Comparison of ENCODE assay signal across 8 cellular contexts in genomic region chr17:38893612-38894011, GRCh38. TPM values are rescaled to one million over a fixed set of nuclear protein-coding genes. Genes with fewer than 3 reads are reported as not detected.
DNase-seq lines count a peak whose midpoint lies in the region; ATAC-seq and TF ChIP-seq lines count a peak whose summit lies in the region.

No MANE protein-coding gene starts in this region.

- no peak for ATAC-seq in lung (ENCODE audit: insufficient read depth, low FRiP score)
- no peak for ATAC-seq in GM19328 (IDR thresholded peaks at IDR 0.05; ENCODE audit: unreplicated experiment)
- ATAC-seq in GM18520 (IDR thresholded peaks at IDR 0.05; ENCODE audit: unreplicated experiment), result no peak

- 17 to 31% methylated on average over 6 of the region's 6 CpGs for WGBS in lung, 2 donors

- peak overlapping the region; percentile 61 for H3K27ac Mint-ChIP-seq in activated CD4-positive, alpha-beta T cell treated with anti-CD3 and anti-CD28 coated beads, Interleukin-2, amount 10 ng/mL, durations not matched to agents 24 days and 14 days

- peaks cover 0 to 71% of the 10 kb centered on the region in 2 donors for H3K36me3 ChIP-seq in lung (ENCODE audit: control insufficient read depth in 2 of 2, insufficient read depth in 2 of 2, low read length in 2 of 2)
- H3K36me3 ChIP-seq in tibial artery, result peaks cover 31 to 86% (median 46%) of the 10 kb centered on the region in 3 donors

- H3K4me1 ChIP-seq in lung (ENCODE audit: control insufficient read depth in 2 of 2, insufficient read depth in 2 of 2, low read length in 2 of 2), result peaks cover 16 to 47% of the 10 kb centered on the region in 2 donors
- H3K4me1 ChIP-seq in tibial artery, result peaks cover 0 to 91% (median 54%) of the 10 kb centered on the region in 4 donors

- peaks cover 60% of the 10 kb centered on the region for H3K36me3 Mint-ChIP-seq in activated CD4-positive, alpha-beta T cell treated with anti-CD3 and anti-CD28 coated beads, Interleukin-2, amount 10 ng/mL, durations not matched to agents 24 days and 14 days (ENCODE audit: low read depth)

- H3K4me3 ChIP-seq in lung (no peak overlapping the region), tibial artery (no peak overlapping the region)

- H3K9me3 Mint-ChIP-seq in activated CD4-positive, alpha-beta T cell treated with anti-CD3 and anti-CD28 coated beads, Interleukin-2, amount 10 ng/mL, durations not matched to agents 24 days and 14 days, result no peaks in the 10 kb centered on the region

- H3K27ac ChIP-seq in lung (ENCODE audit: low read depth in 1 of 2, low read length in 1 of 2) (peak overlapping the region; percentile 27 to 77), tibial artery (peak overlapping the region; percentile 57 to 77)

- H3K27me3 ChIP-seq in lung (ENCODE audit: control insufficient read depth, insufficient read depth), result no peaks in the 10 kb centered on the region
- H3K27me3 ChIP-seq in tibial artery, result no peaks in the 10 kb centered on the region

- intact Hi-C loops in activated CD4-positive, alpha-beta T cell treated with anti-CD3 and anti-CD28 coated beads, Interleukin-2, amount 10 ng/mL, durations not matched to agents 24 days and 14 days (cut with micrococcal nuclease), result no loop called here
- intact Hi-C loops in tibial artery (cut with DNase I; ENCODE audit: low total_unique reads), result no loop called here

- H3K9me3 ChIP-seq in lung (ENCODE audit: control insufficient read depth in 2 of 2, insufficient read depth in 1 of 2, low read length in 1 of 2), result no peaks in the 10 kb centered on the region
- no peaks in the 10 kb centered on the region for H3K9me3 ChIP-seq in tibial artery

- peak; percentile 73 for DNase-seq in activated CD4-positive, alpha-beta T cell treated with anti-CD3 and anti-CD28 coated beads, Interleukin-2, amount 10 ng/mL, durations not matched to agents 24 days and 14 days
- DNase-seq in activated CD4-positive, alpha-beta T cell treated with anti-CD3 and anti-CD28 coated beads for 1 hour, result no peak
- peak; percentile 81 for DNase-seq in amniotic epithelial cell (ENCODE audit: low read depth)
- DNase-seq in lung (ENCODE audit: low spot score), result no peak
- DNase-seq in tibial artery, result no peak
- DNase-seq in hepatic stellate cell (ENCODE audit: low spot score), result no peak

- peaks cover 69% of the 10 kb centered on the region for H3K4me1 Mint-ChIP-seq in activated CD4-positive, alpha-beta T cell treated with anti-CD3 and anti-CD28 coated beads, Interleukin-2, amount 10 ng/mL, durations not matched to agents 24 days and 14 days

- H3K27me3 Mint-ChIP-seq in activated CD4-positive, alpha-beta T cell treated with anti-CD3 and anti-CD28 coated beads, Interleukin-2, amount 10 ng/mL, durations not matched to agents 24 days and 14 days, result no peaks in the 10 kb centered on the region

- no peak for TF ChIP-seq CTCF in lung (IDR thresholded peaks at IDR 0.05; ENCODE audit: control extremely low read depth, extremely low read depth)
- TF ChIP-seq CTCF in tibial artery (IDR thresholded peaks at IDR 0.05), result no peak

- H3K4me3 Mint-ChIP-seq in activated CD4-positive, alpha-beta T cell treated with anti-CD3 and anti-CD28 coated beads, Interleukin-2, amount 10 ng/mL, durations not matched to agents 24 days and 14 days, result peak overlapping the region; percentile 28

RNA-seq across cellular contexts. Expression of gene LASP1, which starts 23.8 kb away (rescaled TPM):
- total RNA-seq in activated CD4-positive, alpha-beta T cell treated with anti-CD3 and anti-CD28 coated beads, Interleukin-2, amount 10 ng/mL, durations not matched to agents 24 days and 14 days, result 130 and 131 TPM in 2 replicates
- 100 to 1,000 TPM in 1 of 2 donors, 10 to 100 TPM in 1; 78.8 to 140 TPM for total RNA-seq in lung
- 10 to 100 TPM; 65.5 to 85.1 TPM for polyA plus RNA-seq in lung

RNA-seq across cellular contexts. Expression of gene RPL23, which starts 40.1 kb away (rescaled TPM):
- 1,994 and 2,005 TPM in 2 replicates for total RNA-seq in activated CD4-positive, alpha-beta T cell treated with anti-CD3 and anti-CD28 coated beads, Interleukin-2, amount 10 ng/mL, durations not matched to agents 24 days and 14 days
- total RNA-seq in lung, result 1,000 to 10,000 TPM in 1 of 2 donors, 100 to 1,000 TPM in 1; 989 to 1,269 TPM
- polyA plus RNA-seq in lung, result 1,000 to 10,000 TPM; 2,276 to 4,467 TPM

Comparison
In these comparisons a context has a peak if more than half of its experiments do, and no peak if none do; other contexts are left out.
1. DNase-seq: peak in activated CD4-positive, alpha-beta T cell treated with anti-CD3 and anti-CD28 coated beads, Interleukin-2, amount 10 ng/mL, durations not matched to agents 24 days and 14 days (single experiment) and amniotic epithelial cell (single experiment); none in activated CD4-positive, alpha-beta T cell treated with anti-CD3 and anti-CD28 coated beads for 1 hour (single experiment), lung (single experiment), tibial artery (0 of 2) and hepatic stellate cell (single experiment).